Comparison of ENCODE assay signal across 19 cellular contexts in the genomic region with DNA sequence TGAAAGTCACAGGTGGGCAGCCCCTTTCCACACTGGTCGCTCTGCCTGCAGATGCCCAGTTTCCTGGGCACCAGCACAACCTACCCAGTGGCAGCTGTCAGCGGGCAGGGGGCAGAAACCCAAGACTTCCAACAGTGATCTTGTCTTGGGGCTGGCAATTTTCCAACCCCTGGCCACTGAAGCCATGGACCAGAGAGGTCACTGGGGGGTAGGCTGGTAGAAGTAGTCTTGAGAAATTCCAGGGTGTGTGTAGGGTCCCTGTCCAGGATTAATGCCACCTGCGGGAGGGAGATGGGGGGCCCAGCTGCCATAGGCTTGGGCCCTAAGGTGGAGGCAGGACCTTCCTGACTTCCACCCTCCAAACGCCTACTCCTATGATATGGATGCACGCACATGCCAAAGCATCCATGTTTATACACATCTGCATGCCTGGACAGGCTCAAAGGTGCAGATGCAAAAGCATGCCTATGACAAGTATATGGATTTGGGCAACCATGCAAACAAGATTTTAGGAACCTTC.
A peak's percentile ranks its signal among the peaks of the same experiment; 100 is the strongest.
DNase-seq lines count a peak whose midpoint lies in the region; ATAC-seq and TF ChIP-seq lines count a peak whose summit lies in the region.
"Had no signal": no experiment of that assay in that cellular context is flagged by ENCODE, and none has a peak within 500 bp of the region (broad histone marks: within the 10 kb centered on the region; RNA-seq: fewer than 3 reads in every experiment).

No MANE protein-coding gene starts in this region.

- ATAC-seq in left ventricle myocardium superior: no peak
- ATAC-seq in HG03521 (IDR thresholded peaks at IDR 0.05; ENCODE audit: unreplicated experiment): no peak
- ATAC-seq: CD8-positive, alpha-beta T cell; PC-3 had no signal

- peaks cover 4% of the 10 kb centered on the region for H3K9me3 Mint-ChIP-seq in osteocyte (ENCODE audit: unreplicated experiment)
- H3K9me3 Mint-ChIP-seq: CD8-positive, alpha-beta T cell had no signal

- no peaks in the 10 kb centered on the region for H3K4me1 Mint-ChIP-seq in osteocyte (ENCODE audit: unreplicated experiment)
- H3K4me1 Mint-ChIP-seq: B cell had no signal

- H3K27me3 Mint-ChIP-seq in osteocyte (ENCODE audit: unreplicated experiment): no peaks in the 10 kb centered on the region
- H3K27me3 Mint-ChIP-seq: B cell had no signal

- no peak overlapping the region for H3K27ac Mint-ChIP-seq in osteocyte (ENCODE audit: unreplicated experiment)
- H3K27ac Mint-ChIP-seq: B cell; CD8-positive, alpha-beta T cell had no signal

- no peak for TF ChIP-seq CTCF in osteocyte (IDR thresholded peaks at IDR 0.05)

- DNase-seq in activated T-cell treated with anti-CD3 and anti-CD28 coated beads, Interleukin-2, amount 50 U/mL, for 1 hour: peak; percentile 9
- DNase-seq in activated T-cell treated with anti-CD3 and anti-CD28 coated beads for 4 hours (no peak), left ventricle myocardium superior (peak; percentile 12), cardiac septum (ENCODE audit: low spot score) (no peak), osteocyte (ENCODE audit: extremely low spot score, unreplicated experiment) (peak; percentile 65), epidermal melanocyte (ENCODE audit: insufficient read length, low spot score) (no peak)
- DNase-seq: CD8-positive, alpha-beta T cell; GM23248; KG1; MG63; NCI-H1105 treated with DMSO at 0.1 percent for 48 hours; NCI-H146; NCI-H1930; NCI-H2107; NCI-H524; NCI-H748 treated with DMSO at 0.1 percent for 48 hours had no signal

- intact Hi-C loops in left ventricle myocardium superior (cut with micrococcal nuclease) (no loop called here), cardiac septum (cut with DNase I) (no loop called here)

- H3K4me3 Mint-ChIP-seq in osteocyte (ENCODE audit: unreplicated experiment): no peak overlapping the region
- H3K4me3 Mint-ChIP-seq: B cell; CD8-positive, alpha-beta T cell had no signal

- H3K36me3 Mint-ChIP-seq in osteocyte (ENCODE audit: unreplicated experiment): no peaks in the 10 kb centered on the region

Comparison
In these comparisons a context has a peak if more than half of its experiments do, and no peak if none do; other contexts are left out.
1. DNase-seq: peak in activated T-cell treated with anti-CD3 and anti-CD28 coated beads, Interleukin-2, amount 50 U/mL, for 1 hour (single experiment), left ventricle myocardium superior (single experiment) and osteocyte (single experiment); none in activated T-cell treated with anti-CD3 and anti-CD28 coated beads for 4 hours (single experiment), cardiac septum (single experiment) and epidermal melanocyte (single experiment).